Comparison of ENCODE assay signal across 19 cellular contexts in the genomic region with DNA sequence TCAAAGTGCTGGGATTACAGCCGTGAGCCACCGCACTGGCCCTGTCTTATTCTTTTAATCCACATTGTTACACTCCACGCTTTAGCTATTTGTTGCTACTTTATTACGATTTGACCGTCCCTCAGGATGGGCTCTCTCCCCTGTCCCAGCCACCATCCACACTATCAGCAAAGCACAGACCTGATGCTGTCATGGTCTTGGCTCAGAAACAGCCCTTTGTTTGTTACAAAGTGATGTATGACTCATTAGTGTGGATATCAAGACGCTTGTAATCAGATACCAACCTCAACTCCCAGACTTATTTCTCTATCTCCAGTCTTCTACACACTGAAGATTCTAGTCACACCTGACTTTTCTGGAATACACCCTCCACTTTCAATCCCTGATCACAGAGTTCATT.
DNase-seq lines count a peak whose midpoint lies in the region; ATAC-seq, FAIRE-seq and TF ChIP-seq lines count a peak whose summit lies in the region.
"Had no signal": no experiment of that assay in that cellular context is flagged by ENCODE, and none has a peak within 500 bp of the region (broad histone marks: within the 10 kb centered on the region; RNA-seq: fewer than 3 reads in every experiment).

No MANE protein-coding gene starts in this region.

- H3K9me1 ChIP-seq in K562 (ENCODE audit: control insufficient read depth, insufficient read depth, low read length) = no peaks in the 10 kb centered on the region

- no peak for TF ChIP-seq RAD21 in K562 (CRISPR knock-in tag; conservative IDR thresholded peaks at IDR 0.05 in 1 of 2, IDR thresholded peaks at IDR 0.05 in 1 of 2)

- intact Hi-C loops in K562 (cut with micrococcal nuclease) = no loop called here

- H3K9me3 ChIP-seq in K562 (replicated peaks; ENCODE audit: control insufficient read depth, insufficient read depth, low read depth, low read length) = no peaks in the 10 kb centered on the region
- H3K9me3 ChIP-seq: BLaER1 treated with 17β-estradiol and CSF1 and Interleukin-3, amounts not matched to agents 10 nM and 100 nM; pancreas had no signal

- no peak for FAIRE-seq in K562 (lab: Jason Lieb, UNC)
- FAIRE-seq: frontal cortex, keratinocyte, pancreas had no signal

- H3K4me3 ChIP-seq in K562 = no peak overlapping the region
- H3K4me3 ChIP-seq: BLaER1 treated with 17β-estradiol and CSF1 and Interleukin-3, amounts not matched to agents 10 nM and 100 nM; pancreas had no signal

- no peaks in the 10 kb centered on the region; a peak in 2 of 5 replicates for H3K4me1 ChIP-seq in K562 (replicated peaks in 1 of 2; ENCODE audit: control insufficient read depth in 2 of 2, insufficient read depth in 2 of 2, low read length in 2 of 2)
- H3K4me1 ChIP-seq: pancreas had no signal

- WGBS in K562 (ENCODE audit: insufficient coverage, low coverage, missing lambda C conversion rate) = 0% methylated on average over 5 of the region's 6 CpGs

- no peak for TF ChIP-seq POLR2A in K562 (conservative IDR thresholded peaks at IDR 0.05)

- TF ChIP-seq CTCF in K562 (IDR thresholded peaks at IDR 0.05 in 2 of 3, conservative IDR thresholded peaks at IDR 0.05 in 1 of 3; ENCODE audit: insufficient read depth in 2 of 3, low read depth in 1 of 3, low read length in 3 of 3) (no peak), GM20000 (IDR thresholded peaks at IDR 0.05; ENCODE audit: extremely low read depth, missing control alignments) (no peak)

- H3K9ac ChIP-seq in K562 (ENCODE audit: insufficient read depth in 1 of 2, low read depth in 2 of 2, low read length in 2 of 2) = no peak overlapping the region
- H3K9ac ChIP-seq: BLaER1 treated with 17β-estradiol and CSF1 and Interleukin-3, amounts not matched to agents 10 nM and 100 nM had no signal

- in situ Hi-C loops in K562 (cut with MboI) = no loop called here

- H3K27me3 ChIP-seq in K562 (ENCODE audit: control insufficient read depth in 2 of 2, insufficient read depth in 2 of 2, low read length in 2 of 2) = no peaks in the 10 kb centered on the region
- H3K27me3 ChIP-seq: BLaER1 treated with 17β-estradiol and CSF1 and Interleukin-3, amounts not matched to agents 10 nM and 100 nM; pancreas had no signal

- H4K20me1 ChIP-seq in K562 (replicated peaks; ENCODE audit: control insufficient read depth, insufficient read depth, low read length) = no peaks in the 10 kb centered on the region
- H4K20me1 ChIP-seq: BLaER1 treated with 17β-estradiol and CSF1 and Interleukin-3, amounts not matched to agents 10 nM and 100 nM had no signal

- CTCF ChIA-PET in K562 (lab: Yijun Ruan, JAX; ENCODE audit: low intra/inter-chr PET ratio) = no interaction called here

- no peak overlapping the region for H3K4me2 ChIP-seq in K562 (ENCODE audit: insufficient read depth, low read length)
- H3K4me2 ChIP-seq: BLaER1 treated with 17β-estradiol and CSF1 and Interleukin-3, amounts not matched to agents 10 nM and 100 nM had no signal

- DNase-seq in COLO829 (ENCODE audit: low spot score) (peak; percentile 53), M059J (ENCODE audit: low read depth) (peak; percentile 61), K562 (ENCODE audit: extremely low read depth in 1 of 4, low spot score in 3 of 4) (peak; percentile 31 to 51 (median 37)), left kidney (ENCODE audit: low read depth, low spot score) (peak; percentile 46), NCI-H1105 treated with DMSO at 0.1 percent for 48 hours (lab: John Stamatoyannopoulos, UW) (no peak), GM19238 (ENCODE audit: insufficient read length, low spot score) (no peak), activated T-cell treated with anti-CD3 and anti-CD28 coated beads for 4 hours (no peak), GM20000 (ENCODE audit: low spot score) (no peak)
- DNase-seq: ACHN; activated CD4-positive, alpha-beta T cell treated with anti-CD3 and anti-CD28 coated beads for 48 hours; hypothalamus; KG1; naive thymus-derived CD8-positive, alpha-beta T cell; NCI-H187; pancreas had no signal

- H2AFZ ChIP-seq in K562 (ENCODE audit: low read depth, low read length) = no peak overlapping the region

- H3K79me2 ChIP-seq in K562 (ENCODE audit: control insufficient read depth, insufficient read depth, low read length) = no peaks in the 10 kb centered on the region

- POLR2A ChIA-PET in K562 (lab: Yijun Ruan, JAX) = no interaction called here

- no TSS peak for BruUV-seq in K562 (replicated peaks; lab: Mats Ljungman, UMichigan)

- H3K36me3 ChIP-seq in K562 (ENCODE audit: control insufficient read depth, insufficient read depth, low read length) = no peaks in the 10 kb centered on the region
- H3K36me3 ChIP-seq: BLaER1 treated with 17β-estradiol and CSF1 and Interleukin-3, amounts not matched to agents 10 nM and 100 nM; pancreas had no signal

- H3K27ac ChIP-seq in K562 (ENCODE audit: extremely low read depth, low read depth, low read length) = no peak overlapping the region
- H3K27ac ChIP-seq: BLaER1 treated with 17β-estradiol and CSF1 and Interleukin-3, amounts not matched to agents 10 nM and 100 nM; pancreas had no signal

- no peak for TF ChIP-seq EP300 in K562 (IDR thresholded peaks at IDR 0.05; ENCODE audit: low read length)

- peak; percentile 60 for ATAC-seq in K562
- ATAC-seq: naive thymus-derived CD8-positive, alpha-beta T cell; stimulated activated memory B cell treated with anti-CD40 and anti-IgM and Interleukin-4, amounts not matched to agents 10 μg/mL and 1 μg/mL and 100 μg/mL, for 72 hours had no signal

TF ChIP-seq in K562, 482 proteins besides CTCF, POLR2A, EP300 and RAD21 (continues in another document):
- TF ChIP-seq, protein P1, sequence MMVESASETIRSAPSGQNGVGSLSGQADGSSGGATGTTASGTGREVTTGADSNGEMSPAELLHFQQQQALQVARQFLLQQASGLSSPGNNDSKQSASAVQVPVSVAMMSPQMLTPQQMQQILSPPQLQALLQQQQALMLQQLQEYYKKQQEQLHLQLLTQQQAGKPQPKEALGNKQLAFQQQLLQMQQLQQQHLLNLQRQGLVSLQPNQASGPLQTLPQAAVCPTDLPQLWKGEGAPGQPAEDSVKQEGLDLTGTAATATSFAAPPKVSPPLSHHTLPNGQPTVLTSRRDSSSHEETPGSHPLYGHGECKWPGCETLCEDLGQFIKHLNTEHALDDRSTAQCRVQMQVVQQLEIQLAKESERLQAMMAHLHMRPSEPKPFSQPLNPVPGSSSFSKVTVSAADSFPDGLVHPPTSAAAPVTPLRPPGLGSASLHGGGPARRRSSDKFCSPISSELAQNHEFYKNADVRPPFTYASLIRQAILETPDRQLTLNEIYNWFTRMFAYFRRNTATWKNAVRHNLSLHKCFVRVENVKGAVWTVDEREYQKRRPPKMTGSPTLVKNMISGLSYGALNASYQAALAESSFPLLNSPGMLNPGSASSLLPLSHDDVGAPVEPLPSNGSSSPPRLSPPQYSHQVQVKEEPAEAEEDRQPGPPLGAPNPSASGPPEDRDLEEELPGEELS (CRISPR knock-in tag; IDR thresholded peaks at IDR 0.05; ENCODE audit: borderline replicate concordance) = no peak
- TF ChIP-seq RBM25 (IDR thresholded peaks at IDR 0.05; ENCODE audit: low read depth, low read length, severe bottlenecking) = no peak
- TF ChIP-seq NEUROD1 (IDR thresholded peaks at IDR 0.05; ENCODE audit: borderline replicate concordance, low read depth, low read length, partially characterized antibody) = no peak
- TF ChIP-seq, protein P2, sequence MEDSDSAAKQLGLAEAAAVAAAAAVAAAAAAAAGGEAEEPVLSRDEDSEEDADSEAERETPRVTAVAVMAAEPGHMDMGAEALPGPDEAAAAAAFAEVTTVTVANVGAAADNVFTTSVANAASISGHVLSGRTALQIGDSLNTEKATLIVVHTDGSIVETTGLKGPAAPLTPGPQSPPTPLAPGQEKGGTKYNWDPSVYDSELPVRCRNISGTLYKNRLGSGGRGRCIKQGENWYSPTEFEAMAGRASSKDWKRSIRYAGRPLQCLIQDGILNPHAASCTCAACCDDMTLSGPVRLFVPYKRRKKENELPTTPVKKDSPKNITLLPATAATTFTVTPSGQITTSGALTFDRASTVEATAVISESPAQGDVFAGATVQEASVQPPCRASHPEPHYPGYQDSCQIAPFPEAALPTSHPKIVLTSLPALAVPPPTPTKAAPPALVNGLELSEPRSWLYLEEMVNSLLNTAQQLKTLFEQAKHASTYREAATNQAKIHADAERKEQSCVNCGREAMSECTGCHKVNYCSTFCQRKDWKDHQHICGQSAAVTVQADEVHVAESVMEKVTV (CRISPR knock-in tag; IDR thresholded peaks at IDR 0.05) = no peak
- peak; percentile 46; the same call in 1 of the 2 replicates for TF ChIP-seq SMARCC2 (IDR thresholded peaks at IDR 0.05; ENCODE audit: low read depth)
- peak; percentile 61; the same call in 1 of the 2 replicates for TF ChIP-seq TEAD4 (IDR thresholded peaks at IDR 0.05; ENCODE audit: low read length)
- TF ChIP-seq TEAD4 (CRISPR knock-in tag; IDR thresholded peaks at IDR 0.05; ENCODE audit: borderline replicate concordance) = no peak
- peak; percentile 75 for TF ChIP-seq CBFA2T3 (IDR thresholded peaks at IDR 0.05)
- TF ChIP-seq ETV6 (IDR thresholded peaks at IDR 0.05; ENCODE audit: borderline replicate concordance in 1 of 2, low read depth in 2 of 2, low read length in 1 of 2) = no peak
- no peak for TF ChIP-seq ETV6 (CRISPR knock-in tag; IDR thresholded peaks at IDR 0.05; ENCODE audit: borderline replicate concordance)
- no peak for TF ChIP-seq BMI1 (IDR thresholded peaks at IDR 0.05; ENCODE audit: low read length)
- TF ChIP-seq SMARCA4 (IDR thresholded peaks at IDR 0.05) = peak; percentile 75
- peak; percentile 63 for TF ChIP-seq MEIS2 (IDR thresholded peaks at IDR 0.05; ENCODE audit: partially characterized antibody)
- TF ChIP-seq NR1H2 (CRISPR knock-in tag; IDR thresholded peaks at IDR 0.05) = no peak
- TF ChIP-seq ZNF707 (CRISPR knock-in tag; conservative IDR thresholded peaks at IDR 0.05) = no peak
- TF ChIP-seq, protein P3, sequence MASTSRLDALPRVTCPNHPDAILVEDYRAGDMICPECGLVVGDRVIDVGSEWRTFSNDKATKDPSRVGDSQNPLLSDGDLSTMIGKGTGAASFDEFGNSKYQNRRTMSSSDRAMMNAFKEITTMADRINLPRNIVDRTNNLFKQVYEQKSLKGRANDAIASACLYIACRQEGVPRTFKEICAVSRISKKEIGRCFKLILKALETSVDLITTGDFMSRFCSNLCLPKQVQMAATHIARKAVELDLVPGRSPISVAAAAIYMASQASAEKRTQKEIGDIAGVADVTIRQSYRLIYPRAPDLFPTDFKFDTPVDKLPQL (IDR thresholded peaks at IDR 0.05; ENCODE audit: extremely low read depth, insufficient read length) = no peak
- no peak for TF ChIP-seq RFX7 (CRISPR knock-in tag; IDR thresholded peaks at IDR 0.05)
- no peak for TF ChIP-seq TEAD1 (CRISPR knock-in tag; IDR thresholded peaks at IDR 0.05)

Comparison
In these comparisons a context has a peak if more than half of its experiments do, and no peak if none do; other contexts are left out.
1. DNase-seq: peak in COLO829 (single experiment), M059J (single experiment), K562 (4 of 4) and left kidney (single experiment); none in NCI-H1105 treated with DMSO at 0.1 percent for 48 hours (single experiment), GM19238 (single experiment), activated T-cell treated with anti-CD3 and anti-CD28 coated beads for 4 hours (single experiment) and GM20000 (single experiment).